In the genomic region with DNA sequence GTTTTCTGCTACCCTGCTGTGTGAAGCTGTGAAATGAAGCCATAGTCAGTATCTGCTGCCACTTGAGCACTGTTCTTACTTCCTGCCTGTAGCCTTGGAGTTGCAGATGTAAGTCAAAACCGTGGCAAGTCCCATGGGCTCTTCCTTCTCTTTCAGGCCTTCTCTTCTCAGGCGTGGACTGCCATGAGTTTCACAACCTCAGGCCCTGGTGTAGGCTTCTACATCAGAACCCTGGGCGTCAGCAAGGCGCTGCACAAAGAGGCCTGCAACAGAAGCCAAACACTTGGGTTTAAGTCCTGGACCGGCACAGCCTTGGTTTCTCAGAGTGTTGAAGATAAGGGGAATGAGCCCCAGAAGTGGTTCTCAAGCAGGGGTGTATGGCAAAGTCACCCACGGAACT, we compare ENCODE assay signal across 31 cellular contexts.
"Had no signal": no experiment of that assay in that cellular context is flagged by ENCODE, and none has a peak within 500 bp of the region (broad histone marks: within the 10 kb centered on the region; RNA-seq: fewer than 3 reads in every experiment).

No MANE protein-coding gene starts in this region.

- H3K4me1 ChIP-seq: pancreas, prostate gland had no signal

- H3K4me3 ChIP-seq: ascending aorta, esophagus squamous epithelium, pancreas, prostate gland, sigmoid colon, upper lobe of left lung, vagina had no signal

- H3K9me3 ChIP-seq: pancreas, prostate gland, vagina had no signal

- ATAC-seq: left cardiac atrium; pancreas; stimulated activated effector memory CD8-positive, alpha-beta T cell treated with anti-CD3 and anti-CD28 coated beads, Interleukin-12 subunit alpha, Interleukin-12 subunit beta, amount 100 ng/mL, for 72 hours; stimulated activated naive CD8-positive, alpha-beta T cell treated with anti-CD3 and anti-CD28 coated beads, Interleukin-15, amount 100 ng/mL, for 72 hours had no signal

- FAIRE-seq: keratinocyte, pancreas, small intestine had no signal

- H3K36me3 ChIP-seq: pancreas, prostate gland had no signal

- H3K4me3 Mint-ChIP-seq: activated naive CD8-positive, alpha-beta T cell treated with anti-CD3 and anti-CD28 coated beads, Interleukin-2, amount 10 ng/mL, durations not matched to agents 7 days and 5 days; dendritic cell treated with granulocyte-macrophage colony-stimulating factor and Interleukin-4, amounts not matched to agents 40 ng/mL and 50 ng/mL, for 4 days; stimulated activated effector memory CD8-positive, alpha-beta T cell treated with anti-CD3 and anti-CD28 coated beads, Interleukin-12 subunit alpha, Interleukin-12 subunit beta, amount 100 ng/mL, for 72 hours; stimulated activated naive CD8-positive, alpha-beta T cell treated with anti-CD3 and anti-CD28 coated beads, Interleukin-15, amount 100 ng/mL, for 72 hours; T-helper 2 cell treated with Interferon-gamma antibody and Interleukin-4, amounts not matched to agents 5 μg/mL and 100 μg/mL, for 36 hours had no signal

- DNase-seq: activated CD4-positive, alpha-beta T cell treated with anti-CD3 and anti-CD28 coated beads for 48 hours; activated CD4-positive, alpha-beta T cell treated with anti-CD3 and anti-CD28 coated beads, Interleukin-2, amount 50 U/mL, for 48 hours; activated CD8-positive, alpha-beta memory T cell treated with anti-CD3 and anti-CD28 coated beads for 24 hours; activated gamma-delta T cell; activated naive CD4-positive, alpha-beta T cell treated with anti-CD3 and anti-CD28 coated beads, Interleukin-2, amount 10 ng/mL, durations not matched to agents 7 days and 5 days; activated naive CD8-positive, alpha-beta T cell treated with anti-CD3 and anti-CD28 coated beads, Interleukin-2, amount 10 ng/mL, durations not matched to agents 7 days and 5 days; brain microvascular endothelial cell; esophagus squamous epithelium; foreskin melanocyte; left cardiac atrium; mammary epithelial cell; naive B cell; nephron progenitor cell; nucleus accumbens; pancreas; retina; sigmoid colon; small intestine; stimulated activated CD4-positive, alpha-beta T cell treated with anti-CD3 and anti-CD28 coated beads, Interleukin-4, amount 100 ng/mL, for 24 hours; stimulated activated naive CD8-positive, alpha-beta T cell treated with anti-CD3 and anti-CD28 coated beads, Interleukin-15, amount 100 ng/mL, for 72 hours; substantia nigra; upper lobe of left lung had no signal

- H3K27ac ChIP-seq: ascending aorta, brain microvascular endothelial cell, epithelial cell of prostate, esophagus squamous epithelium, pancreas, prostate gland, sigmoid colon, upper lobe of left lung, vagina had no signal

- H3K27ac Mint-ChIP-seq: activated naive CD4-positive, alpha-beta T cell treated with anti-CD3 and anti-CD28 coated beads, Interleukin-2, amount 10 ng/mL, durations not matched to agents 7 days and 5 days; activated naive CD8-positive, alpha-beta T cell treated with anti-CD3 and anti-CD28 coated beads, Interleukin-2, amount 10 ng/mL, durations not matched to agents 7 days and 5 days; dendritic cell treated with granulocyte-macrophage colony-stimulating factor and Interleukin-4, amounts not matched to agents 40 ng/mL and 50 ng/mL, for 4 days; mesothelial cell of epicardium; nephron progenitor cell; stimulated activated effector memory CD8-positive, alpha-beta T cell treated with anti-CD3 and anti-CD28 coated beads, Interleukin-12 subunit alpha, Interleukin-12 subunit beta, amount 100 ng/mL, for 72 hours; stimulated activated naive CD8-positive, alpha-beta T cell treated with anti-CD3 and anti-CD28 coated beads, Interleukin-15, amount 100 ng/mL, for 72 hours; T-helper 2 cell treated with Interferon-gamma antibody and Interleukin-4, amounts not matched to agents 5 μg/mL and 100 μg/mL, for 36 hours had no signal

- H3K27me3 ChIP-seq: ascending aorta, brain microvascular endothelial cell, upper lobe of left lung, vagina had no signal
